15 cellular contexts compared by ENCODE assay signal in the genomic region with DNA sequence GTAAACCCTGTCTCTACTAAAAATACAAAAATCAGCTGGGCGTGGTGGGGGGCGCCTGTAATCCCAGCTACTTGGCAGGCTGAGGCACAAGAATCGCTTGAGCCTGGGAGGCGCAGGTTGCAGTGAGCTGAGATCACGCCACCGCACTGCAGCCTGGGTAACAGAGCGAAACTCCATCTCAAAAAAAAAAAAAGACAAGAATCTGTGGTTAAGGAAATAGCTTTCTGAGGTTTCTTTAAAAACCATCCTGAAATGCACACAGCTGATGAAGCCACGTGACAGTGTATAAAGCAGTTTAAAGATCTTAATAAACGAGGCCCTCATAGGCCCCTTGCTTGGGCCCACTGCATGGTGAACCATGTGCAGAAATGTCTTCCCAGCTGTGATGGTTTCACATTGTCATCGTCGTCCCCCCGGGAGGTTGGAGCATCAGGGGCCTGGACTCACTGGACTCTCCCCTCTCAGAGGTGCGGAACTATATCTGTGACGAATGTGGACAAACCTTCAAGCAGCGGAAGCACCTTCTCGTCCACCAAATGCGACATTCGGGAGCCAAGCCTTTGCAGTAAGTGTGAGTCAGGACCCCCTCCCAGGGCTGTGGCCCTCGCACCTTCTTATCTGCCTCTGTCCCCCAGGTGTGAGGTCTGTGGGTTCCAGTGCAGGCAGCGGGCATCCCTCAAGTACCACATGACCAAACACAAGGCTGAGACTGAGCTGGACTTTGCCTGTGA. TPM values are rescaled to one million over a fixed set of nuclear protein-coding genes. Genes with fewer than 3 reads are reported as not detected.
A peak's percentile ranks its signal among the peaks of the same experiment; 100 is the strongest.
DNase-seq lines count a peak whose midpoint lies in the region; ATAC-seq and FAIRE-seq lines count a peak whose summit lies in the region.
"Had no signal": no experiment of that assay in that cellular context is flagged by ENCODE, and none has a peak within 500 bp of the region (broad histone marks: within the 10 kb centered on the region; RNA-seq: fewer than 3 reads in every experiment).

No MANE protein-coding gene starts in this region.

- peak overlapping the region in 1 of 4 donors; percentile 23 for H3K4me3 Mint-ChIP-seq in IgD-negative memory B cell

- no peaks in the 10 kb centered on the region for H3K9me3 ChIP-seq in small intestine (ENCODE audit: control insufficient read depth, low read depth)
- H3K9me3 ChIP-seq: transverse colon had no signal

- H3K9me3 Mint-ChIP-seq in IgD-negative memory B cell, result no peaks in the 10 kb centered on the region
- no peaks in the 10 kb centered on the region for H3K9me3 Mint-ChIP-seq in activated naive CD4-positive, alpha-beta T cell treated with anti-CD3 and anti-CD28 coated beads, Interleukin-2, amount 50 U/mL, for 72 hours

- H3K27me3 Mint-ChIP-seq in IgD-negative memory B cell, result no peaks in the 10 kb centered on the region

- DNase-seq in activated CD4-positive, alpha-beta T cell treated with anti-CD3 and anti-CD28 coated beads for 1 hour, result peak; percentile 19
- DNase-seq in activated naive CD4-positive, alpha-beta T cell treated with anti-CD3 and anti-CD28 coated beads, Interleukin-2, amount 50 U/mL, for 72 hours (ENCODE audit: low spot score in 2 of 2), result no peak
- DNase-seq in small intestine (peak; percentile 36), DMS114 treated with DMSO at 0.1 percent for 48 hours (lab: John Stamatoyannopoulos, UW; ENCODE audit: unreplicated experiment) (no peak)
- DNase-seq: amygdala, dermis blood vessel endothelial cell, H7, NCI-H1417, NCI-H69, Right ventricle myocardium superior, transverse colon had no signal

- H3K4me3 ChIP-seq in small intestine (ENCODE audit: low read depth in 1 of 2, low read length in 2 of 2), result no peak overlapping the region
- H3K4me3 ChIP-seq: transverse colon had no signal

- H3K4me1 ChIP-seq in small intestine (ENCODE audit: control insufficient read depth in 2 of 2, insufficient read depth in 1 of 2, low read depth in 1 of 2, low read length in 1 of 2), result no peaks in the 10 kb centered on the region
- H3K4me1 ChIP-seq: transverse colon had no signal

- no peaks in the 10 kb centered on the region for H3K36me3 Mint-ChIP-seq in IgD-negative memory B cell
- H3K36me3 Mint-ChIP-seq in activated naive CD4-positive, alpha-beta T cell treated with anti-CD3 and anti-CD28 coated beads, Interleukin-2, amount 50 U/mL, for 72 hours, result peaks cover 0 to 33% of the 10 kb centered on the region in 2 donors

- peak; percentile 47 to 61 for ATAC-seq in activated naive CD4-positive, alpha-beta T cell treated with anti-CD3 and anti-CD28 coated beads, Interleukin-2, amount 50 U/mL, for 72 hours
- ATAC-seq in HG03139 (IDR thresholded peaks at IDR 0.05; ENCODE audit: unreplicated experiment), result no peak
- ATAC-seq in GM21528 (IDR thresholded peaks at IDR 0.05; ENCODE audit: low FRiP score, unreplicated experiment), result no peak

- WGBS in small intestine, 3 donors, result 78 to 90% (median 84%) methylated on average over 20 of the region's 20 CpGs

- no peaks in the 10 kb centered on the region for H3K27me3 ChIP-seq in small intestine (ENCODE audit: control insufficient read depth in 2 of 2, insufficient read depth in 2 of 2, low read length in 2 of 2)
- H3K27me3 ChIP-seq: transverse colon had no signal

- H3K4me1 Mint-ChIP-seq in IgD-negative memory B cell, result peaks cover 0 to 14% (median 7%) of the 10 kb centered on the region in 3 donors

- H3K27ac ChIP-seq in small intestine (ENCODE audit: low read depth in 1 of 2, low read length in 1 of 2), result no peak overlapping the region
- H3K27ac ChIP-seq: transverse colon had no signal

- H3K27ac Mint-ChIP-seq in IgD-negative memory B cell, result peak overlapping the region in 2 of 3 donors; percentile 39 to 71
- peak overlapping the region; percentile 55 to 60 for H3K27ac Mint-ChIP-seq in activated naive CD4-positive, alpha-beta T cell treated with anti-CD3 and anti-CD28 coated beads, Interleukin-2, amount 50 U/mL, for 72 hours

- H3K36me3 ChIP-seq in small intestine (ENCODE audit: control insufficient read depth in 2 of 2, insufficient read depth in 2 of 2, low read length in 2 of 2), result peaks cover 22 to 33% of the 10 kb centered on the region in 2 donors

- no peak for FAIRE-seq in small intestine (lab: Jason Lieb, UNC)
- FAIRE-seq: GM12891 had no signal

RNA-seq across cellular contexts. Expression of a gene that starts 16.2 kb away (rescaled TPM):
- polyA plus RNA-seq in IgD-negative memory B cell (24.6 TPM), small intestine (10 to 100 TPM; 19.3 to 37.1 (median 26.2) TPM)
- 10 to 100 TPM; 18.1 to 28.3 TPM for total RNA-seq in activated naive CD4-positive, alpha-beta T cell treated with anti-CD3 and anti-CD28 coated beads, Interleukin-2, amount 50 U/mL, for 72 hours

RNA-seq across cellular contexts. Expression of a gene that starts 16.8 kb away (rescaled TPM):
- 1.6 TPM for polyA plus RNA-seq in IgD-negative memory B cell
- total RNA-seq in activated naive CD4-positive, alpha-beta T cell treated with anti-CD3 and anti-CD28 coated beads, Interleukin-2, amount 50 U/mL, for 72 hours, result 1 to 10 TPM; 2.2 to 2.4 TPM
- polyA plus RNA-seq in small intestine, result 10 to 100 TPM; 14.4 to 48.5 (median 43.2) TPM

RNA-seq across cellular contexts. Expression of a gene that starts 36.0 kb away (rescaled TPM):
- polyA plus RNA-seq in IgD-negative memory B cell (12.7 TPM), small intestine (10 to 100 TPM in 2 of 3 donors, 1 to 10 TPM in 1; 9.2 to 42.7 (median 29.7) TPM)
- total RNA-seq in activated naive CD4-positive, alpha-beta T cell treated with anti-CD3 and anti-CD28 coated beads, Interleukin-2, amount 50 U/mL, for 72 hours, result 1 to 10 TPM; 1.3 to 7.0 TPM

RNA-seq across cellular contexts. Expression of a gene that starts 51.0 kb away (rescaled TPM):
- 24.0 TPM for polyA plus RNA-seq in IgD-negative memory B cell
- total RNA-seq in activated naive CD4-positive, alpha-beta T cell treated with anti-CD3 and anti-CD28 coated beads, Interleukin-2, amount 50 U/mL, for 72 hours, result 100 to 1,000 TPM in 1 of 2 donors, 10 to 100 TPM in 1; 97.3 to 151 TPM
- polyA plus RNA-seq in small intestine, result 100 to 1,000 TPM; 100 to 239 (median 169) TPM

Comparison
In these comparisons a context has a peak if more than half of its experiments do, and no peak if none do; other contexts are left out.
1. DNase-seq: peak in activated CD4-positive, alpha-beta T cell treated with anti-CD3 and anti-CD28 coated beads for 1 hour (single experiment) and small intestine (single experiment); none in activated naive CD4-positive, alpha-beta T cell treated with anti-CD3 and anti-CD28 coated beads, Interleukin-2, amount 50 U/mL, for 72 hours (0 of 2) and DMS114 treated with DMSO at 0.1 percent for 48 hours (single experiment).
2. ATAC-seq: peak in activated naive CD4-positive, alpha-beta T cell treated with anti-CD3 and anti-CD28 coated beads, Interleukin-2, amount 50 U/mL, for 72 hours (2 of 2); none in HG03139 (single experiment) and GM21528 (single experiment).